In the genomic region with DNA sequence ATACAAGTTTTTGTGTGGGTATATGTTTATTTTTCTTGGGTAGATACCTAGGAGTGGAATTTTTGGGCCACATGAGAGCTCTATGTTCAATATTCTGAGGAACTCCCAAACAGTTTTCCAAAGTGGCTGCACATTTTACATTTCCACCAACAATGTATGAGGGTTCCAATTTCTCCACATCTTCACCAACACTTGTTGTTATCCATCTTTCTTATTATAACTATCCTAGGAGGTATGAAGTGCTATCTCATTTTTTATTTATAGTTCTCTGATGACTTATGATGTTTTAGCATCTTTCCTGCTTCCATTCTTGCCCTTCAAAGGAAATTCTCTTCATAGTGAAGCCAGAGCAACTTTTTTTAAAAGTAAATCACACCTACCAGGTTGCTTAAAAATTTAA, we compare ENCODE assay signal across 36 cellular contexts. TPM values are rescaled to one million over a fixed set of nuclear protein-coding genes. Genes with fewer than 3 reads are reported as not detected.
DNase-seq lines count a peak whose midpoint lies in the region; ATAC-seq, FAIRE-seq and TF ChIP-seq lines count a peak whose summit lies in the region.
"Had no signal": no experiment of that assay in that cellular context is flagged by ENCODE, and none has a peak within 500 bp of the region (broad histone marks: within the 10 kb centered on the region; RNA-seq: fewer than 3 reads in every experiment).

No MANE protein-coding gene starts in this region.

- H3K79me2 ChIP-seq in K562 (ENCODE audit: control insufficient read depth, insufficient read depth, low read length) (no peaks in the 10 kb centered on the region), MM.1S (ENCODE audit: low read length) (no peaks in the 10 kb centered on the region)

- no peak overlapping the region for H3K4me3 Mint-ChIP-seq in activated naive CD8-positive, alpha-beta T cell
- H3K4me3 Mint-ChIP-seq in activated naive CD8-positive, alpha-beta T cell treated with anti-CD3 and anti-CD28 coated beads, Interleukin-2, amount 50 U/mL, for 24 hours: no peak overlapping the region
- H3K4me3 Mint-ChIP-seq in T-helper 17 cell: no peak overlapping the region
- H3K4me3 Mint-ChIP-seq: B cell; CD14-positive monocyte; CD4-positive, alpha-beta memory T cell; CD4-positive, alpha-beta T cell; CD4-positive, CD25-positive, alpha-beta regulatory T cell; CD8-positive, alpha-beta memory T cell; CD8-positive, alpha-beta T cell had no signal

- no peak for TF ChIP-seq RAD21 in K562 (CRISPR knock-in tag; conservative IDR thresholded peaks at IDR 0.05 in 1 of 2, IDR thresholded peaks at IDR 0.05 in 1 of 2)

- peaks cover 3% of the 10 kb centered on the region; the same call in 1 of the 2 replicates for H3K4me1 ChIP-seq in HEK293 (ENCODE audit: control insufficient read depth, insufficient read depth, low read length)
- no peaks in the 10 kb centered on the region for H3K4me1 ChIP-seq in K562 (replicated peaks in 1 of 2; ENCODE audit: control insufficient read depth in 2 of 2, insufficient read depth in 2 of 2, low read length in 2 of 2)
- peaks cover 9% of the 10 kb centered on the region for H3K4me1 ChIP-seq in MM.1S (ENCODE audit: low read length)
- H3K4me1 ChIP-seq: A549, BE2C, BLaER1, Caco-2 had no signal

- H3K4me1 Mint-ChIP-seq in activated naive CD8-positive, alpha-beta T cell (ENCODE audit: low read depth): peaks cover 40% of the 10 kb centered on the region
- H3K4me1 Mint-ChIP-seq in activated naive CD8-positive, alpha-beta T cell treated with anti-CD3 and anti-CD28 coated beads, Interleukin-2, amount 50 U/mL, for 24 hours: peaks cover 32% of the 10 kb centered on the region
- peaks cover 26% of the 10 kb centered on the region for H3K4me1 Mint-ChIP-seq in T-helper 17 cell

- H3K36me3 Mint-ChIP-seq in activated naive CD8-positive, alpha-beta T cell: peaks cover 25% of the 10 kb centered on the region
- peaks cover 47% of the 10 kb centered on the region for H3K36me3 Mint-ChIP-seq in activated naive CD8-positive, alpha-beta T cell treated with anti-CD3 and anti-CD28 coated beads, Interleukin-2, amount 50 U/mL, for 24 hours (ENCODE audit: low read depth)
- peaks cover 9% of the 10 kb centered on the region for H3K36me3 Mint-ChIP-seq in T-helper 17 cell (ENCODE audit: low read depth)

- no peak for ATAC-seq in activated naive CD8-positive, alpha-beta T cell treated with anti-CD3 and anti-CD28 coated beads, Interleukin-2, amount 50 U/mL, for 24 hours
- ATAC-seq in T-helper 17 cell (no peak), K562 (no peak), HG02973 (IDR thresholded peaks at IDR 0.05; ENCODE audit: unreplicated experiment) (no peak)
- ATAC-seq: A549; CD8-positive, alpha-beta T cell had no signal

- no peak for DNase-seq in activated naive CD8-positive, alpha-beta T cell treated with anti-CD3 and anti-CD28 coated beads, Interleukin-2, amount 50 U/mL, for 24 hours
- DNase-seq in T-helper 17 cell (no peak), K562 (ENCODE audit: extremely low read depth in 1 of 4, low spot score in 3 of 4) (no peak), H7 (no peak), MM.1S (no peak)
- DNase-seq: 8988T; ACHN; AML-193; BE2C; C1 segment of cervical spinal cord; Caco-2; Calu3; CD4-positive, alpha-beta memory T cell; CD4-positive, alpha-beta T cell; CD4-positive, CD25-positive, alpha-beta regulatory T cell; CD8-positive, alpha-beta memory T cell; CD8-positive, alpha-beta T cell; COR-L47; DMS 273 treated with DMSO at 0.1 percent for 48 hours; DMS153; DMS53; DMS79; DMS79 treated with DMSO at 0.1 percent for 48 hours; DND-41; EL had no signal

- no peak for TF ChIP-seq POLR2A in K562 (conservative IDR thresholded peaks at IDR 0.05)

- H3K9me1 ChIP-seq in K562 (ENCODE audit: control insufficient read depth, insufficient read depth, low read length): no peaks in the 10 kb centered on the region

- no peaks in the 10 kb centered on the region for H3K27me3 Mint-ChIP-seq in activated naive CD8-positive, alpha-beta T cell
- no peaks in the 10 kb centered on the region for H3K27me3 Mint-ChIP-seq in activated naive CD8-positive, alpha-beta T cell treated with anti-CD3 and anti-CD28 coated beads, Interleukin-2, amount 50 U/mL, for 24 hours
- no peaks in the 10 kb centered on the region for H3K27me3 Mint-ChIP-seq in T-helper 17 cell
- H3K27me3 Mint-ChIP-seq: B cell; CD4-positive, alpha-beta memory T cell; CD4-positive, alpha-beta T cell; CD4-positive, CD25-positive, alpha-beta regulatory T cell; CD8-positive, alpha-beta memory T cell had no signal

- H2AFZ ChIP-seq in K562 (ENCODE audit: low read depth, low read length): no peak overlapping the region
- H2AFZ ChIP-seq in MM.1S (ENCODE audit: low read length): no peak overlapping the region

- TF ChIP-seq CTCF in HEK293 (tag by site-specific recombination; IDR thresholded peaks at IDR 0.05) (no peak), K562 (IDR thresholded peaks at IDR 0.05 in 2 of 3, conservative IDR thresholded peaks at IDR 0.05 in 1 of 3; ENCODE audit: insufficient read depth in 2 of 3, low read depth in 1 of 3, low read length in 3 of 3) (no peak), MM.1S (IDR thresholded peaks at IDR 0.05; ENCODE audit: low read length) (no peak)

- CTCF ChIA-PET in HEK293 (lab: Yijun Ruan, JAX): interaction anchor here (1.0 kb wide), 1 partner anchor 251 kb away, joined by 3 read pairs; no protein-coding TSS in a partner anchor
- CTCF ChIA-PET in K562 (lab: Yijun Ruan, JAX; ENCODE audit: low intra/inter-chr PET ratio): no interaction called here

- peaks cover 4% of the 10 kb centered on the region for H3K9me3 Mint-ChIP-seq in activated naive CD8-positive, alpha-beta T cell (ENCODE audit: low read depth)
- H3K9me3 Mint-ChIP-seq in activated naive CD8-positive, alpha-beta T cell treated with anti-CD3 and anti-CD28 coated beads, Interleukin-2, amount 50 U/mL, for 24 hours: peaks cover 4% of the 10 kb centered on the region
- H3K9me3 Mint-ChIP-seq: CD4-positive, alpha-beta T cell had no signal

- H3K9me2 ChIP-seq in MM.1S (replicated peaks; ENCODE audit: insufficient read depth, low read length): no peaks in the 10 kb centered on the region

- H3K27ac Mint-ChIP-seq in activated naive CD8-positive, alpha-beta T cell: peak overlapping the region; percentile 41
- H3K27ac Mint-ChIP-seq in activated naive CD8-positive, alpha-beta T cell treated with anti-CD3 and anti-CD28 coated beads, Interleukin-2, amount 50 U/mL, for 24 hours: no peak overlapping the region
- peak overlapping the region; percentile 2 for H3K27ac Mint-ChIP-seq in T-helper 17 cell
- H3K27ac Mint-ChIP-seq: B cell; CD14-positive monocyte; CD4-positive, alpha-beta T cell; CD4-positive, CD25-positive, alpha-beta regulatory T cell; CD8-positive, alpha-beta memory T cell; CD8-positive, alpha-beta T cell had no signal

- BruUV-seq in K562 (replicated peaks; lab: Mats Ljungman, UMichigan): no TSS peak

- H3K9me3 ChIP-seq in HEK293 (ENCODE audit: control insufficient read depth, insufficient read depth, low read depth, low read length) (no peaks in the 10 kb centered on the region), T-helper 17 cell (ENCODE audit: control insufficient read depth, low read length, poor library complexity, severe bottlenecking) (no peaks in the 10 kb centered on the region), K562 (replicated peaks; ENCODE audit: control insufficient read depth, insufficient read depth, low read depth, low read length) (no peaks in the 10 kb centered on the region), MM.1S (replicated peaks; ENCODE audit: insufficient read depth, low read length) (no peaks in the 10 kb centered on the region)
- H3K9me3 ChIP-seq: BE2C had no signal

- no peaks in the 10 kb centered on the region for H4K20me1 ChIP-seq in K562 (replicated peaks; ENCODE audit: control insufficient read depth, insufficient read depth, low read length)
- no peaks in the 10 kb centered on the region for H4K20me1 ChIP-seq in MM.1S (ENCODE audit: insufficient read depth, low read length)
- H4K20me1 ChIP-seq: BLaER1; BLaER1 treated with 17β-estradiol and CSF1 and Interleukin-3, amounts not matched to agents 10 nM and 100 nM had no signal

- in situ Hi-C loops in K562 (cut with MboI): no loop called here

- H3K9ac ChIP-seq in K562 (ENCODE audit: insufficient read depth in 1 of 2, low read depth in 2 of 2, low read length in 2 of 2) (no peak overlapping the region), MM.1S (ENCODE audit: low read length) (no peak overlapping the region)
- H3K9ac ChIP-seq: BLaER1; BLaER1 treated with 17β-estradiol and CSF1 and Interleukin-3, amounts not matched to agents 10 nM and 100 nM had no signal

- H3K4me2 ChIP-seq in K562 (ENCODE audit: insufficient read depth, low read length) (no peak overlapping the region), MM.1S (ENCODE audit: low read depth, low read length) (no peak overlapping the region)
- H3K4me2 ChIP-seq: A549; BLaER1; BLaER1 treated with 17β-estradiol and CSF1 and Interleukin-3, amounts not matched to agents 10 nM and 100 nM had no signal

- 0 out of 2 replicates have a peak, but pooled peaks cover 6% of the 10 kb centered on the region for H3F3A ChIP-seq in MM.1S (ENCODE audit: insufficient read depth, low read length)

- intact Hi-C loops in K562 (cut with micrococcal nuclease): no loop called here

- TF ChIP-seq EP300 in K562 (IDR thresholded peaks at IDR 0.05; ENCODE audit: low read length): no peak

- no peaks in the 10 kb centered on the region for H3K27me3 ChIP-seq in K562 (ENCODE audit: control insufficient read depth in 2 of 2, insufficient read depth in 2 of 2, low read length in 2 of 2)
- H3K27me3 ChIP-seq in H7 (ENCODE audit: control insufficient read depth, insufficient read depth, low read length): no peaks in the 10 kb centered on the region
- no peaks in the 10 kb centered on the region for H3K27me3 ChIP-seq in MM.1S (replicated peaks; ENCODE audit: insufficient read depth, low read length)
- H3K27me3 ChIP-seq: BE2C; BLaER1; BLaER1 treated with 17β-estradiol and CSF1 and Interleukin-3, amounts not matched to agents 10 nM and 100 nM had no signal

- H3K4me3 ChIP-seq in HEK293 (ENCODE audit: low read depth, low read length): no peak overlapping the region
- no peak overlapping the region for H3K4me3 ChIP-seq in K562
- no peak overlapping the region for H3K4me3 ChIP-seq in H7 (ENCODE audit: insufficient read depth, low read depth, low read length)
- no peak overlapping the region for H3K4me3 ChIP-seq in MM.1S (ENCODE audit: low read length)
- H3K4me3 ChIP-seq: A549; BLaER1; BLaER1 treated with 17β-estradiol and CSF1 and Interleukin-3, amounts not matched to agents 10 nM and 100 nM had no signal

- H3K27ac ChIP-seq in HEK293 (ENCODE audit: extremely low read depth, low read depth, low read length): no peak overlapping the region
- no peak overlapping the region for H3K27ac ChIP-seq in K562 (ENCODE audit: extremely low read depth, low read depth, low read length)
- no peak overlapping the region for H3K27ac ChIP-seq in MM.1S (ENCODE audit: low read length)
- H3K27ac ChIP-seq: 22Rv1; A549; BLaER1; BLaER1 treated with 17β-estradiol and CSF1 and Interleukin-3, amounts not matched to agents 10 nM and 100 nM; C4-2B had no signal

- FAIRE-seq in K562 (lab: Jason Lieb, UNC): no peak
- FAIRE-seq: A549, D721Med had no signal

- POLR2A ChIA-PET in HEK293 (lab: Yijun Ruan, JAX): no interaction called here
- POLR2A ChIA-PET in K562 (lab: Yijun Ruan, JAX): no interaction called here

- H3K36me3 ChIP-seq in HEK293 (ENCODE audit: control insufficient read depth in 2 of 2, insufficient read depth in 1 of 2, low read length in 2 of 2) (peaks cover 30 to 55% of the 10 kb centered on the region in 2 experiments), K562 (ENCODE audit: control insufficient read depth, insufficient read depth, low read length) (no peaks in the 10 kb centered on the region), H7 (replicated peaks; ENCODE audit: control insufficient read depth, insufficient read depth, low read length) (peaks cover 2% of the 10 kb centered on the region; the same call in 1 of the 2 replicates), MM.1S (replicated peaks; ENCODE audit: insufficient read depth, low read length) (no peaks in the 10 kb centered on the region)

RNA-seq across cellular contexts. Expression of a gene that starts 8.7 kb away (rescaled TPM):
- total RNA-seq in T-helper 17 cell: 10 to 100 TPM; 14.9 to 17.7 TPM
- total RNA-seq in K562 (2011; cell fraction: chromatin; rRNA removed; ENCODE audit: low replicate concordance): 1.6 and 3.4 TPM in 2 replicates
- 0.39 and 0.67 TPM in 2 replicates for total RNA-seq in K562 (2011; cell fraction: nucleolus; rRNA removed)
- total RNA-seq in K562 (2011; cell fraction: nucleoplasm; rRNA removed): 1.2 and 2.4 TPM in 2 replicates
- 0.18 and 0.29 TPM in 2 replicates for total RNA-seq in K562 (2014; rRNA removed)
- total RNA-seq in K562 (2014; rRNA removed; fragmentation: Illumina TruSeq; extraction: Trizol): 0.73 and 0.80 TPM in 2 replicates
- 0.60 and 0.62 TPM in 2 replicates for total RNA-seq in K562 (2015; rRNA removed; fragmentation: Illumina TruSeq; extraction: Trizol)
- total RNA-seq in K562 (2021): 0.64 and 0.74 TPM in 2 replicates
- polyA plus RNA-seq in K562 (2011; rRNA removed): 0.28 and 0.72 TPM in 2 replicates
- 0.16 and 0.21 TPM in 2 replicates for polyA plus RNA-seq in K562 (2011; cell fraction: cytosol; rRNA removed)
- polyA plus RNA-seq in K562 (2011; cell fraction: nucleus; rRNA removed): 0.69 and 0.88 TPM in 2 replicates
- polyA plus RNA-seq in K562 (2012): 0.14 and 0.29 TPM in 2 replicates
- polyA plus RNA-seq in K562 (2014; fragmentation: Illumina TruSeq; extraction: Trizol): 0.30 and 0.46 TPM in 2 replicates
- polyA plus RNA-seq in K562 (2014; fragmentation: Nextera tagmentation; extraction: Ambion mirVana): under 1 TPM; 0.08 to 0.10 TPM
- 0.52 and 0.71 TPM in 2 replicates for polyA plus RNA-seq in K562 (2014; rRNA removed)
- 0.66 and 1.4 TPM in 2 replicates for polyA minus RNA-seq in K562 (2011; rRNA and poly(A)+ RNA removed)
- 0.38 and 2.2 TPM in 2 replicates for polyA minus RNA-seq in K562 (2011; cell fraction: cytosol; rRNA and poly(A)+ RNA removed)
- polyA minus RNA-seq in K562 (2011; cell fraction: nucleus; rRNA and poly(A)+ RNA removed): 1.1 and 1.3 TPM in 2 replicates
- 6.1 and 7.4 TPM in 2 replicates for total RNA-seq in H7 (2014; rRNA removed; shearing (Covaris generic))
